ENCODE assay signal across 12 cellular contexts in genomic region chr1:30877205-30877912, GRCh38. TPM values are rescaled to one million over a fixed set of nuclear protein-coding genes. Genes with fewer than 3 reads are reported as not detected.
DNase-seq lines count a peak whose midpoint lies in the region; FAIRE-seq and TF ChIP-seq lines count a peak whose summit lies in the region.
"Had no signal": no experiment of that assay in that cellular context is flagged by ENCODE, and none has a peak within 500 bp of the region (broad histone marks: within the 10 kb centered on the region; RNA-seq: fewer than 3 reads in every experiment).

No MANE protein-coding gene starts in this region.

- FAIRE-seq in GM19239 (lab: Jason Lieb, UNC): no peak

- no peak for TF ChIP-seq CTCF in ascending aorta (IDR thresholded peaks at IDR 0.05)

- H3K4me3 ChIP-seq in ascending aorta: no peak overlapping the region

- H3K4me1 ChIP-seq in ascending aorta: peaks cover 7 to 33% of the 10 kb centered on the region in 2 donors

- peak; percentile 74 for DNase-seq in CD1c-positive myeloid dendritic cell (ENCODE audit: extremely low spot score)
- DNase-seq in ascending aorta (ENCODE audit: low spot score in 2 of 2): peak; percentile 57 to 92
- peak; percentile 76 for DNase-seq in globus pallidus (ENCODE audit: low spot score)
- DNase-seq in posterior vena cava (ENCODE audit: low spot score): peak; percentile 94
- no peak for DNase-seq in GM19239 (ENCODE audit: insufficient read length, low spot score)
- DNase-seq in KG1 (lab: John Stamatoyannopoulos, UW): no peak
- DNase-seq in NCI-H524 (lab: John Stamatoyannopoulos, UW): no peak
- DNase-seq in superior temporal gyrus (ENCODE audit: extremely low spot score): no peak
- DNase-seq: activated CD4-positive, alpha-beta T cell treated with anti-CD3 and anti-CD28 coated beads for 1 hour; cerebellar nuclear complex; DMS153; NCI-H510A had no signal

- no peaks in the 10 kb centered on the region for H3K27me3 ChIP-seq in ascending aorta

- peaks cover 34 to 43% of the 10 kb centered on the region in 2 donors for H3K36me3 ChIP-seq in ascending aorta

- intact Hi-C loops in ascending aorta (cut with DNase I) (loop anchor here (5.0 kb wide), 1 partner anchor 35 kb away; no protein-coding TSS in a partner anchor), posterior vena cava (cut with DNase I) (no loop called here)

- H3K27ac ChIP-seq in ascending aorta: peak overlapping the region; percentile 56 to 79

- no peaks in the 10 kb centered on the region for H3K9me3 ChIP-seq in ascending aorta

RNA-seq across cellular contexts. Expression of gene SDC3, which starts 31.2 kb away (rescaled TPM):
- total RNA-seq in ascending aorta: 51.9 TPM
- total RNA-seq in posterior vena cava: 10 to 100 TPM; 47.1 to 59.8 TPM

Comparison
In these comparisons a context has a peak if more than half of its experiments do, and no peak if none do; other contexts are left out.
1. DNase-seq: peak in CD1c-positive myeloid dendritic cell (single experiment), ascending aorta (2 of 2), globus pallidus (single experiment) and posterior vena cava (single experiment); none in GM19239 (single experiment), KG1 (single experiment), NCI-H524 (0 of 2) and superior temporal gyrus (single experiment).